29 cellular contexts compared by ENCODE assay signal in genomic region chr10:25356609-25357008, GRCh38.
"Had no signal": no experiment of that assay in that cellular context is flagged by ENCODE, and none has a peak within 500 bp of the region (broad histone marks: within the 10 kb centered on the region; RNA-seq: fewer than 3 reads in every experiment).

No MANE protein-coding gene starts in this region.

- H3K4me1 ChIP-seq: colonic mucosa, esophagus muscularis mucosa, esophagus squamous epithelium, foreskin keratinocyte, gastrocnemius medialis, gastroesophageal sphincter, heart left ventricle, heart right ventricle had no signal

- H2AFZ ChIP-seq: hepatocyte had no signal

- H3K36me3 ChIP-seq: colonic mucosa, esophagus muscularis mucosa, esophagus squamous epithelium, gastrocnemius medialis, gastroesophageal sphincter, heart left ventricle, heart right ventricle had no signal

- H3K27ac Mint-ChIP-seq: dendritic cell treated with granulocyte-macrophage colony-stimulating factor and Interleukin-4, amounts not matched to agents 40 ng/mL and 50 ng/mL, for 4 days; effector memory CD8-positive, alpha-beta T cell; endodermal cell had no signal

- FAIRE-seq: colon, endometrium, endothelial cell of umbilical vein, frontal cortex had no signal

- DNase-seq: colonic mucosa; cortex of kidney; dermis blood vessel endothelial cell; dorsolateral prefrontal cortex; effector CD4-positive, alpha-beta T cell; effector CD8-positive, alpha-beta T cell; effector memory CD4-positive, alpha-beta T cell; effector memory CD8-positive, alpha-beta T cell; endodermal cell; erythroblast; esophagus squamous epithelium; foreskin fibroblast; foreskin keratinocyte; foreskin melanocyte; gastrocnemius medialis; head of caudate nucleus; heart left ventricle; heart right ventricle had no signal

- H3K4me2 ChIP-seq: hepatocyte had no signal

- H3K79me2 ChIP-seq: hepatocyte had no signal

- H3K27me3 ChIP-seq: colonic mucosa, dorsolateral prefrontal cortex, esophagus muscularis mucosa, esophagus squamous epithelium, foreskin keratinocyte, gastrocnemius medialis, gastroesophageal sphincter, heart left ventricle, heart right ventricle, hepatocyte had no signal

- H3K4me3 Mint-ChIP-seq: dendritic cell treated with granulocyte-macrophage colony-stimulating factor and Interleukin-4, amounts not matched to agents 40 ng/mL and 50 ng/mL, for 4 days; effector memory CD8-positive, alpha-beta T cell; endodermal cell had no signal

- H3K9me3 ChIP-seq: colonic mucosa, gastrocnemius medialis had no signal

- H3K4me3 ChIP-seq: colonic mucosa, coronary artery, dorsolateral prefrontal cortex, esophagus muscularis mucosa, esophagus squamous epithelium, gastrocnemius medialis, gastroesophageal sphincter, heart left ventricle, heart right ventricle, hepatocyte had no signal

- H3K27ac ChIP-seq: colonic mucosa, coronary artery, dorsolateral prefrontal cortex, epithelial cell of prostate, esophagus muscularis mucosa, esophagus squamous epithelium, foreskin keratinocyte, gastrocnemius medialis, gastroesophageal sphincter, heart left ventricle, heart right ventricle, hepatocyte had no signal

- ATAC-seq: effector memory CD8-positive, alpha-beta T cell; esophagus mucosa; foreskin keratinocyte; gastrocnemius medialis; gastroesophageal sphincter; heart left ventricle; heart right ventricle had no signal

- H3K27me3 Mint-ChIP-seq: dendritic cell treated with granulocyte-macrophage colony-stimulating factor and Interleukin-4, amounts not matched to agents 40 ng/mL and 50 ng/mL, for 4 days; effector memory CD8-positive, alpha-beta T cell had no signal

- H3K4me1 Mint-ChIP-seq: endodermal cell had no signal
